Comparison of ENCODE assay signal across 15 cellular contexts in the genomic region with DNA sequence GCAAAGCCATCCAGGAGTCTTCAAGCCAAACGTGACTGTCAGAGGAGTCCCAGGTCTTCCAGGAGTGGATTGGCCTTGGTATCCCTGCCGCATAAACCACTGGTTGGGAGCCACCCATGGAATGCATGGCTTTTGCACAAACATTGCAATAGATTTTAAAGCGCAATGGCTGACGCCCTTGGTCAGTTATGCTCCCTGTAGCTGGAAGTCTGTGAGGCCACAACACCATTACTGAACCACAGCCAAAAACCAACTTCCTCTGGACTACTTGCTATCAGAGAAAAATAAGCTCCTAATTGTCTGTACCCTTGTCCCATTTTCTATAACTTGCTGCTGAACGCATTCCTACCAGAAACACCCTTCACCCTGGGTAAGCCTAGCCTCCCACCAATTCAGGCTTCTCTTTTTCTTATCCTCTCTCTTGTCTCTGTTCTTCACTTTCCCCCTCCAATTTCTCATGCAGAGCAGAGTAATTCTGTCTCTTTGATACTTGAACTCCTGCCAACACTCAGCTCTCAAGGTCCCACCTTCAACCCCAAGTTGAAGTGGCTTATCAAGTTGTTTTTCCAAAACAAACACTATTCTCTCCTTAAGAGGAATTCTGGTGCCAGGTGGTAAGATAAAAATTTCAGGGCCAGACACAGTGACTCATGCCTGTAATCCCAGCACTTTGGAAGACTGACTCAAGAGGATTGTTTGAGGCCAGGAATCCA.
A peak's percentile ranks its signal among the peaks of the same experiment; 100 is the strongest.
DNase-seq lines count a peak whose midpoint lies in the region; FAIRE-seq and TF ChIP-seq lines count a peak whose summit lies in the region.
"Had no signal": no experiment of that assay in that cellular context is flagged by ENCODE, and none has a peak within 500 bp of the region (broad histone marks: within the 10 kb centered on the region; RNA-seq: fewer than 3 reads in every experiment).

No MANE protein-coding gene starts in this region.

- H3K36me3 Mint-ChIP-seq in endodermal cell (ENCODE audit: low read depth), result no peaks in the 10 kb centered on the region
- no peaks in the 10 kb centered on the region for H3K36me3 Mint-ChIP-seq in activated naive CD4-positive, alpha-beta T cell treated with anti-CD3 and anti-CD28 coated beads, Interleukin-2, amount 10 ng/mL, durations not matched to agents 7 days and 5 days
- H3K36me3 Mint-ChIP-seq in chondrocyte (ENCODE audit: low read depth), result no peaks in the 10 kb centered on the region

- TF ChIP-seq CTCF in endodermal cell (conservative IDR thresholded peaks at IDR 0.05), result no peak
- no peak for TF ChIP-seq CTCF in chondrocyte (IDR thresholded peaks at IDR 0.05)

- no peaks in the 10 kb centered on the region for H3K27me3 ChIP-seq in endodermal cell (ENCODE audit: control insufficient read depth, insufficient read depth, low read length, poor library complexity, severe bottlenecking)
- no peaks in the 10 kb centered on the region for H3K27me3 ChIP-seq in small intestine (ENCODE audit: control insufficient read depth in 2 of 2, insufficient read depth in 2 of 2, low read length in 2 of 2)

- no peak overlapping the region for H3K4me3 Mint-ChIP-seq in endodermal cell
- H3K4me3 Mint-ChIP-seq in activated naive CD4-positive, alpha-beta T cell treated with anti-CD3 and anti-CD28 coated beads, Interleukin-2, amount 10 ng/mL, durations not matched to agents 7 days and 5 days, result no peak overlapping the region
- H3K4me3 Mint-ChIP-seq in chondrocyte (ENCODE audit: unreplicated experiment), result no peak overlapping the region

- H3K9me3 Mint-ChIP-seq in endodermal cell, result peaks cover 7% of the 10 kb centered on the region
- H3K9me3 Mint-ChIP-seq in activated naive CD4-positive, alpha-beta T cell treated with anti-CD3 and anti-CD28 coated beads, Interleukin-2, amount 10 ng/mL, durations not matched to agents 7 days and 5 days, result no peaks in the 10 kb centered on the region
- no peaks in the 10 kb centered on the region for H3K9me3 Mint-ChIP-seq in chondrocyte (ENCODE audit: low read depth)

- H3K4me1 Mint-ChIP-seq in endodermal cell, result peaks cover 3% of the 10 kb centered on the region
- no peaks in the 10 kb centered on the region for H3K4me1 Mint-ChIP-seq in activated naive CD4-positive, alpha-beta T cell treated with anti-CD3 and anti-CD28 coated beads, Interleukin-2, amount 10 ng/mL, durations not matched to agents 7 days and 5 days
- H3K4me1 Mint-ChIP-seq in chondrocyte (ENCODE audit: low read depth), result peaks cover 23% of the 10 kb centered on the region

- 95% methylated on average over 3 to 5 of the region's 5 CpGs for WGBS in endodermal cell (ENCODE audit: insufficient coverage in 1 of 2, insufficient read length in 1 of 2), 2 experiments
- WGBS in small intestine, 3 donors, result 18 to 57% (median 30%) methylated on average over 5 of the region's 5 CpGs

- FAIRE-seq in small intestine (lab: Jason Lieb, UNC), result no peak
- FAIRE-seq in GM19239 (lab: Jason Lieb, UNC), result no peak
- FAIRE-seq: kidney had no signal

- H3K4me3 ChIP-seq in endodermal cell (ENCODE audit: low read length), result no peak overlapping the region
- no peak overlapping the region for H3K4me3 ChIP-seq in small intestine (ENCODE audit: low read depth in 1 of 2, low read length in 2 of 2)

- H3K27ac Mint-ChIP-seq in endodermal cell, result no peak overlapping the region
- H3K27ac Mint-ChIP-seq in activated naive CD4-positive, alpha-beta T cell treated with anti-CD3 and anti-CD28 coated beads, Interleukin-2, amount 10 ng/mL, durations not matched to agents 7 days and 5 days, result no peak overlapping the region
- no peak overlapping the region for H3K27ac Mint-ChIP-seq in chondrocyte (ENCODE audit: unreplicated experiment)

- CTCF ChIA-PET in activated naive CD4-positive, alpha-beta T cell treated with anti-CD3 and anti-CD28 coated beads, Interleukin-2, amount 10 ng/mL, durations not matched to agents 7 days and 5 days (lab: Charles Lee), result no interaction called here

- H3K36me3 ChIP-seq in endodermal cell (ENCODE audit: control insufficient read depth, insufficient read depth, low read length) (no peaks in the 10 kb centered on the region), small intestine (ENCODE audit: control insufficient read depth in 2 of 2, insufficient read depth in 2 of 2, low read length in 2 of 2) (no peaks in the 10 kb centered on the region)

- H3K27me3 Mint-ChIP-seq in endodermal cell (ENCODE audit: insufficient read depth) (peaks cover 6% of the 10 kb centered on the region), chondrocyte (ENCODE audit: low read depth) (no peaks in the 10 kb centered on the region)
- H3K27me3 Mint-ChIP-seq in activated naive CD4-positive, alpha-beta T cell treated with anti-CD3 and anti-CD28 coated beads, Interleukin-2, amount 10 ng/mL, durations not matched to agents 7 days and 5 days, result peaks cover 5% of the 10 kb centered on the region

- no peak overlapping the region for H3K27ac ChIP-seq in endodermal cell (ENCODE audit: low read depth, low read length)
- H3K27ac ChIP-seq in small intestine (ENCODE audit: low read depth in 1 of 2, low read length in 1 of 2), result no peak overlapping the region

- H3K4me1 ChIP-seq in endodermal cell (ENCODE audit: control insufficient read depth, insufficient read depth, low read length), result no peaks in the 10 kb centered on the region
- peaks cover 0 to 6% of the 10 kb centered on the region in 2 donors for H3K4me1 ChIP-seq in small intestine (ENCODE audit: control insufficient read depth in 2 of 2, insufficient read depth in 1 of 2, low read depth in 1 of 2, low read length in 1 of 2)

- H3K9me3 ChIP-seq in endodermal cell (ENCODE audit: control insufficient read depth, low read length) (no peaks in the 10 kb centered on the region), small intestine (ENCODE audit: control insufficient read depth, low read depth) (no peaks in the 10 kb centered on the region)

- peak; percentile 54 for DNase-seq in NCI-H510A treated with DMSO at 0.1 percent for 48 hours (lab: John Stamatoyannopoulos, UW)
- no peak for DNase-seq in NCI-H510A (lab: John Stamatoyannopoulos, UW)
- DNase-seq in NCI-H524 (lab: John Stamatoyannopoulos, UW), result peak; percentile 86 to 91
- peak; percentile 35 for DNase-seq in endodermal cell
- DNase-seq in small intestine, result peak; percentile 80
- DNase-seq in GM19239 (ENCODE audit: insufficient read length, low spot score), result no peak
- DNase-seq in activated naive CD4-positive, alpha-beta T cell treated with anti-CD3 and anti-CD28 coated beads, Interleukin-2, amount 10 ng/mL, durations not matched to agents 7 days and 5 days, result no peak
- DNase-seq in chondrocyte (ENCODE audit: low spot score), result no peak
- DNase-seq: ACHN; activated CD4-positive, alpha-beta T cell treated with anti-CD3 and anti-CD28 coated beads for 4 hours; kidney; NCI-H1436; occipital lobe; SIG-M5; stimulated activated CD4-positive, alpha-beta T cell treated with anti-CD3 and anti-CD28 coated beads, Interleukin-4, amount 100 ng/mL, for 4 hours had no signal

- H3K9ac ChIP-seq in endodermal cell (ENCODE audit: extremely low read depth, low read length, poor library complexity, severe bottlenecking), result no peak overlapping the region

Comparison
In these comparisons a context has a peak if more than half of its experiments do, and no peak if none do; other contexts are left out.
1. DNase-seq: peak in NCI-H510A treated with DMSO at 0.1 percent for 48 hours (single experiment), NCI-H524 (2 of 2), endodermal cell (single experiment) and small intestine (single experiment); none in NCI-H510A (single experiment), GM19239 (single experiment), activated naive CD4-positive, alpha-beta T cell treated with anti-CD3 and anti-CD28 coated beads, Interleukin-2, amount 10 ng/mL, durations not matched to agents 7 days and 5 days (single experiment) and chondrocyte (single experiment).